Comparison of ENCODE assay signal across 7 cellular contexts in the genomic region with DNA sequence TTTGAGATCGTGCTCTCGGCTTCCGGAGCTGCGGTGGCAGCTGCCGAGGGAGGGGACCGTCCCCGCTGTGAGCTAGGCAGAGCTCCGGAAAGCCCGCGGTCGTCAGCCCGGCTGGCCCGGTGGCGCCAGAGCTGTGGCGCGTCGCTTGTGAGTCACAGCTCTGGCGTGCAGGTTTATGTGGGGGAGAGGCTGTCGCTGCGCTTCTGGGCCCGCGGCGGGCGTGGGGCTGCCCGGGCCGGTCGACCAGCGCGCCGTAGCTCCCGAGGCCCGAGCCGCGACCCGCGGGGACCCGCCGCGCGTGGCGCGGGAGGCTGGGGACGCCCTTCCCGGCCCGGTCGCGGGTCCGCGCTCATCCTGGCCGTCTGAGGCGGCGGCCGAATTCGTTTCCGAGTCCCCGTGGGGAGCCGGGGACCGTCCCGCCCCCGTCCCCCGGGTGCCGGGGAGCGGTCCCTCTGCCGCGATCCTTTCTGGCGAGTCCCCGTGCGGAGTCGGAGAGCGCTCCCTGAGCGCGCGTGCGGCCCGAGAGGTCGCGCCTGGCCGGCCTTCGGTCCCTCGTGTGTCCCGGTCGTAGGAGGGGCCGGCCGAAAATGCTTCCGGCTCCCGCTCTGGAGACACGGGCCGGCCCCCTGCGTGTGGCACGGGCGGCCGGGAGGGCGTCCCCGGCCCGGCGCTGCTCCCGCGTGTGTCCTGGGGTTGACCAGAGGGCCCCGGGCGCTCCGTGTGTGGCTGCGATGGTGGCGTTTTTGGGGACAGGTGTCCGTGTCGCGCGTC.
DNase-seq lines count a peak whose midpoint lies in the region; ATAC-seq, FAIRE-seq and TF ChIP-seq lines count a peak whose summit lies in the region.
"Not testable (repeated sequence)": the region's sequence is repeated elsewhere in the genome, so short reads cannot be mapped to it uniquely, and the experiment has no call there.

No MANE protein-coding gene starts in this region.

- not testable (repeated sequence) for H3K14ac ChIP-seq in IMR-90 (replicated peaks; ENCODE audit: low read depth, low read length)

- not testable (repeated sequence) for H2AFZ ChIP-seq in IMR-90 (replicated peaks; ENCODE audit: low read length, poor library complexity); K562 (ENCODE audit: low read depth, low read length)

- not testable (repeated sequence) for H3K79me2 ChIP-seq in K562 (ENCODE audit: control insufficient read depth, insufficient read depth, low read length)

- dilution Hi-C loops in IMR-90 (cut with HindIII; ENCODE audit: low sequenced_read_pairs, unreplicated experiment), result not testable (repeated sequence)

- H2BK15ac ChIP-seq in IMR-90 (ENCODE audit: low read depth, low read length), result not testable (repeated sequence)

- not testable (repeated sequence) for H3K18ac ChIP-seq in IMR-90 (ENCODE audit: low read depth, low read length)

- H3K27ac ChIP-seq in IMR-90 (ENCODE audit: insufficient read depth, low read length); K562 (ENCODE audit: extremely low read depth, low read depth, low read length): not testable (repeated sequence)

- not testable (repeated sequence) for H3K9me1 ChIP-seq in IMR-90 (ENCODE audit: insufficient read depth, low read length); K562 (ENCODE audit: control insufficient read depth, insufficient read depth, low read length)

- not testable (repeated sequence) for H4K20me1 ChIP-seq in IMR-90 (ENCODE audit: insufficient read depth, low read length); K562 (replicated peaks; ENCODE audit: control insufficient read depth, insufficient read depth, low read length)

- not testable (repeated sequence) for H3K36me3 Mint-ChIP-seq in memory B cell; stimulated activated effector memory CD8-positive, alpha-beta T cell treated with anti-CD3 and anti-CD28 coated beads, Interleukin-12 subunit alpha, Interleukin-12 subunit beta, amount 100 ng/mL, for 72 hours

- not testable (repeated sequence) for H4K5ac ChIP-seq in IMR-90 (ENCODE audit: low read depth, low read length)

- not testable (repeated sequence) for H3K27me3 Mint-ChIP-seq in memory B cell

- not testable (repeated sequence) for H3K4me1 ChIP-seq in IMR-90 (ENCODE audit: control insufficient read depth, insufficient read depth, low read length); K562 (replicated peaks in 1 of 2; ENCODE audit: control insufficient read depth in 2 of 2, insufficient read depth in 2 of 2, low read length in 2 of 2)

- not testable (repeated sequence) for BruUV-seq in IMR-90 (replicated peaks; lab: Mats Ljungman, UMichigan); K562 (replicated peaks; lab: Mats Ljungman, UMichigan)

- in situ Hi-C loops in IMR-90 (cut with MboI; ENCODE audit: low sequenced_read_pairs); K562 (cut with MboI): not testable (repeated sequence)

- not testable (repeated sequence) for H3K27ac Mint-ChIP-seq in memory B cell; stimulated activated effector memory CD8-positive, alpha-beta T cell treated with anti-CD3 and anti-CD28 coated beads, Interleukin-12 subunit alpha, Interleukin-12 subunit beta, amount 100 ng/mL, for 72 hours

- TF ChIP-seq RAD21 in IMR-90 (IDR thresholded peaks at IDR 0.05; ENCODE audit: low read length); K562 (CRISPR knock-in tag; conservative IDR thresholded peaks at IDR 0.05 in 1 of 2, IDR thresholded peaks at IDR 0.05 in 1 of 2): not testable (repeated sequence)

- H2BK5ac ChIP-seq in IMR-90 (ENCODE audit: low read depth, low read length, poor library complexity, severe bottlenecking), result not testable (repeated sequence)

- CTCF ChIA-PET in IMR-90 (lab: Yijun Ruan, JAX); K562 (lab: Yijun Ruan, JAX; ENCODE audit: low intra/inter-chr PET ratio): not testable (repeated sequence)

- H3K9ac ChIP-seq in IMR-90 (ENCODE audit: low read depth, low read length); K562 (ENCODE audit: insufficient read depth in 1 of 2, low read depth in 2 of 2, low read length in 2 of 2): not testable (repeated sequence)

- intact Hi-C loops in IMR-90 (cut with micrococcal nuclease); K562 (cut with micrococcal nuclease); left cardiac atrium (cut with DNase I): not testable (repeated sequence)

- not testable (repeated sequence) for H4K8ac ChIP-seq in IMR-90 (ENCODE audit: low read depth in 2 of 2, low read length in 2 of 2)

- not testable (repeated sequence) for H3K4me1 Mint-ChIP-seq in memory B cell; stimulated activated effector memory CD8-positive, alpha-beta T cell treated with anti-CD3 and anti-CD28 coated beads, Interleukin-12 subunit alpha, Interleukin-12 subunit beta, amount 100 ng/mL, for 72 hours

- H3K79me1 ChIP-seq in IMR-90 (ENCODE audit: low read depth in 1 of 2, low read length in 2 of 2), result not testable (repeated sequence)

- POLR2A ChIA-PET in IMR-90 (lab: Charles Lee; ENCODE audit: unreplicated experiment); K562 (lab: Yijun Ruan, JAX): not testable (repeated sequence)

- WGBS in IMR-90 (ENCODE audit: extremely low coverage in 2 of 2, insufficient read length in 1 of 2), 2 experiments, result no CpG with 5 or more reads among the region's 107 CpGs
- WGBS in K562 (ENCODE audit: insufficient coverage, low coverage, missing lambda C conversion rate), result no CpG with 5 or more reads among the region's 107 CpGs

- not testable (repeated sequence) for DNase-seq in IMR-90; K562 (ENCODE audit: extremely low read depth in 1 of 4, low spot score in 3 of 4); left cardiac atrium; memory B cell (ENCODE audit: low spot score in 2 of 2); stimulated activated effector memory CD8-positive, alpha-beta T cell treated with anti-CD3 and anti-CD28 coated beads, Interleukin-12 subunit alpha, Interleukin-12 subunit beta, amount 100 ng/mL, for 72 hours (ENCODE audit: low spot score in 2 of 2)

- not testable (repeated sequence) for H4K91ac ChIP-seq in IMR-90 (ENCODE audit: insufficient read depth, low read depth, low read length)

- H2BK120ac ChIP-seq in IMR-90 (ENCODE audit: low read depth, low read length), result not testable (repeated sequence)

- H3K23ac ChIP-seq in IMR-90 (ENCODE audit: low read depth, low read length), result not testable (repeated sequence)

- not testable (repeated sequence) for TF ChIP-seq EP300 in K562 (IDR thresholded peaks at IDR 0.05; ENCODE audit: low read length)

- FAIRE-seq in K562 (lab: Jason Lieb, UNC), result not testable (repeated sequence)

- H3K4ac ChIP-seq in IMR-90 (ENCODE audit: low read depth, low read length), result not testable (repeated sequence)

- H3K9me3 Mint-ChIP-seq in memory B cell; stimulated activated effector memory CD8-positive, alpha-beta T cell treated with anti-CD3 and anti-CD28 coated beads, Interleukin-12 subunit alpha, Interleukin-12 subunit beta, amount 100 ng/mL, for 72 hours: not testable (repeated sequence)

- not testable (repeated sequence) for TF ChIP-seq POLR2A in IMR-90 (IDR thresholded peaks at IDR 0.05; ENCODE audit: low read depth, low read length); K562 (conservative IDR thresholded peaks at IDR 0.05)

- not testable (repeated sequence) for H3K4me3 Mint-ChIP-seq in memory B cell; stimulated activated effector memory CD8-positive, alpha-beta T cell treated with anti-CD3 and anti-CD28 coated beads, Interleukin-12 subunit alpha, Interleukin-12 subunit beta, amount 100 ng/mL, for 72 hours

- not testable (repeated sequence) for TF ChIP-seq CTCF in IMR-90 (conservative IDR thresholded peaks at IDR 0.05; ENCODE audit: low read depth, low read length); K562 (IDR thresholded peaks at IDR 0.05 in 2 of 3, conservative IDR thresholded peaks at IDR 0.05 in 1 of 3; ENCODE audit: insufficient read depth in 2 of 3, low read depth in 1 of 3, low read length in 3 of 3)

- H3K4me3 ChIP-seq in IMR-90 (ENCODE audit: insufficient read depth, low read depth, low read length); K562: not testable (repeated sequence)

- H3K4me2 ChIP-seq in IMR-90 (ENCODE audit: low read depth, low read length); K562 (ENCODE audit: insufficient read depth, low read length): not testable (repeated sequence)

- not testable (repeated sequence) for H2AK5ac ChIP-seq in IMR-90 (ENCODE audit: low read depth, low read length)

- H3K36me3 ChIP-seq in IMR-90 (ENCODE audit: control insufficient read depth, insufficient read depth, low read length); K562 (ENCODE audit: control insufficient read depth, insufficient read depth, low read length): not testable (repeated sequence)

- ATAC-seq in GM19395 (IDR thresholded peaks at IDR 0.05; ENCODE audit: unreplicated experiment), result peak; percentile 75
- ATAC-seq in IMR-90 (ENCODE audit: low read depth), result peak; percentile 100
- peak; percentile 93 to 95 for ATAC-seq in activated CD4-positive, CD25-positive, alpha-beta regulatory T cell treated with anti-CD3 and anti-CD28 coated beads, Interleukin-2, amount 50 U/mL, for 24 hours
- ATAC-seq in K562, result peak; percentile 100
- peak; percentile 100 for ATAC-seq in left cardiac atrium
- ATAC-seq in memory B cell (ENCODE audit: low read depth), result peak; percentile 96
- peak; percentile 100 for ATAC-seq in stimulated activated effector memory CD8-positive, alpha-beta T cell treated with anti-CD3 and anti-CD28 coated beads, Interleukin-12 subunit alpha, Interleukin-12 subunit beta, amount 100 ng/mL, for 72 hours

- H2AK9ac ChIP-seq in IMR-90 (replicated peaks; ENCODE audit: low read depth, low read length, poor library complexity), result not testable (repeated sequence)

- not testable (repeated sequence) for H3K27me3 ChIP-seq in IMR-90 (ENCODE audit: control insufficient read depth, insufficient read depth, low read length); K562 (ENCODE audit: control insufficient read depth in 2 of 2, insufficient read depth in 2 of 2, low read length in 2 of 2)

- H2BK20ac ChIP-seq in IMR-90 (ENCODE audit: low read depth, low read length), result not testable (repeated sequence)

- not testable (repeated sequence) for H3K56ac ChIP-seq in IMR-90 (ENCODE audit: extremely low read depth, insufficient read depth, low read length)

- H3K9me3 ChIP-seq in IMR-90 (ENCODE audit: control insufficient read depth, insufficient read depth, low read length); K562 (replicated peaks; ENCODE audit: control insufficient read depth, insufficient read depth, low read depth, low read length): not testable (repeated sequence)
